In genomic region chr5:131221033-131221432, GRCh38 we compare ENCODE assay signal across 1 cellular context.
TF ChIP-seq lines count a peak whose summit lies in the region.

No MANE protein-coding gene starts in this region.

TF ChIP-seq in GM12878, 131 proteins besides CTCF, POLR2A, EP300 and RAD21:
- TF ChIP-seq MLLT1 (IDR thresholded peaks at IDR 0.05): peak; percentile 94
